Comparison of ENCODE assay signal across 1 cellular context in the genomic region with DNA sequence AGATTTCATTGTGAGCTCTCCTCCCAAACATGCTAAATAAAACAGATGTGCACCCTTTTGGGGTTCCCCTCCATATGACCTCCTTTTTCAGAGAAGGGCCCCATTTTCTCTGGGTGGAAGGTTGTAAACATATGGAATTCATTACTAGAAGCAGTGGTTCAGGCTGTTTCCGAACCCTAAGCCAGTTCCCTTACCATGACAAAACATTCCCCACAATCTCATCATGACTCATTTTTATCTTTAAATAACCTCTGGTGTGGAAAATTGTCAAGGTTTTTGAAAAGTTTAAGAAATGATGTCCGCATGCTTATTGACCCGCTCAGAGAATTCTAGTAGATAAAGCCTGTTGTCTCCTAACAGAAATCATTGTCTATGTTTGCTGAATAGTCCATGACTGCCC.
TF ChIP-seq lines count a peak whose summit lies in the region.

No MANE protein-coding gene starts in this region.

TF ChIP-seq in SK-N-SH treated with all-trans-retinoic acid at 6 μM for 48 hours, 23 proteins besides CTCF, POLR2A, EP300 and RAD21 (continued from another document):
- TF ChIP-seq ZNF70 (CRISPR knock-in tag; IDR thresholded peaks at IDR 0.05), result no peak
- TF ChIP-seq, protein P1, sequence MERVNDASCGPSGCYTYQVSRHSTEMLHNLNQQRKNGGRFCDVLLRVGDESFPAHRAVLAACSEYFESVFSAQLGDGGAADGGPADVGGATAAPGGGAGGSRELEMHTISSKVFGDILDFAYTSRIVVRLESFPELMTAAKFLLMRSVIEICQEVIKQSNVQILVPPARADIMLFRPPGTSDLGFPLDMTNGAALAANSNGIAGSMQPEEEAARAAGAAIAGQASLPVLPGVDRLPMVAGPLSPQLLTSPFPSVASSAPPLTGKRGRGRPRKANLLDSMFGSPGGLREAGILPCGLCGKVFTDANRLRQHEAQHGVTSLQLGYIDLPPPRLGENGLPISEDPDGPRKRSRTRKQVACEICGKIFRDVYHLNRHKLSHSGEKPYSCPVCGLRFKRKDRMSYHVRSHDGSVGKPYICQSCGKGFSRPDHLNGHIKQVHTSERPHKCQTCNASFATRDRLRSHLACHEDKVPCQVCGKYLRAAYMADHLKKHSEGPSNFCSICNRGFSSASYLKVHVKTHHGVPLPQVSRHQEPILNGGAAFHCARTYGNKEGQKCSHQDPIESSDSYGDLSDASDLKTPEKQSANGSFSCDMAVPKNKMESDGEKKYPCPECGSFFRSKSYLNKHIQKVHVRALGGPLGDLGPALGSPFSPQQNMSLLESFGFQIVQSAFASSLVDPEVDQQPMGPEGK (CRISPR knock-in tag; IDR thresholded peaks at IDR 0.05; ENCODE audit: borderline replicate concordance), result no peak
- TF ChIP-seq ZC3H10 (CRISPR knock-in tag; IDR thresholded peaks at IDR 0.05), result no peak
